ENCODE assay signal across 14 cellular contexts in the genomic region with DNA sequence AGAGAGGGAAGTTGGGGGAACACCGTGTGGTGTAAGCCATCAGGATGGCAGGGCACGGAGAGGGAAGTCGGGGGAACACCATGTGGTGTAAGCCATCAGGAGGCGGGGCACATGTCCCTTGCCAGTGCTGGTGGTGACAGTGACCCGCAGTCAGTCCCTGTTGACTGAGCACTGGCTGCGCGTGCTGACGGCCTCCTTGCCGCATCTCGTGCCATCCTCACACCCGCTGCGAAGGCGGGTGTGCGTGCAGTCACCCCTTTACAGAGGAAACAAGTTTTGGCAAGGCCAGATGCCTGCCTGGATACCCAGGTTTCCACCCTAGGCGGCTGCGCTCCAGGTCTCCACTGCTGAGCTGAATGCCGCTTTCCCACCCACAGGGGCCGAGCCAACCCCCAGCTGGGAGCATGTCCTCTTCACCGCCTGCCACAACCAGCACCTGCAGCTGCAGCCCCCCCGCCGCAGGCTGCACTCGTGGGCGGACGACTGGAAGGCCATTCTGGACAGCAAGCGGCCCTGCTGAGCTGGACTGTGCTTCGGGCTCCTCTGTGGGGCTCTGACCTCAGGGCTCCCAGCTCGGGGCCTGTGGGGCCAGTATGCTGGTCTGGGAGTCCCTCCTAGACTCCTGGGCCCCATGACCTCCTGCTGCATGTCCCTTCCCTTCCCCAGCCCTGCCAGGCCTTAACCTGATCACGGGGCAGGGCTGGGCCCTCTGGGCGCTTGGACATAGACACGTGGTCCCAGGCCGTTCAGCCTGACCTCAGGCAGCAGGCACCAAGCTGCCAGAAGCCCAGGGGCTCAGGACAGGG.
"Had no signal": no experiment of that assay in that cellular context is flagged by ENCODE, and none has a peak within 500 bp of the region (broad histone marks: within the 10 kb centered on the region; RNA-seq: fewer than 3 reads in every experiment).

No MANE protein-coding gene starts in this region.

- H3K9me3 ChIP-seq: breast epithelium, esophagus squamous epithelium, left lung, pancreas had no signal

- H3K4me1 ChIP-seq: breast epithelium, left lung, pancreas had no signal

- ATAC-seq: left lung; pancreas; stimulated activated effector memory CD8-positive, alpha-beta T cell treated with anti-CD3 and anti-CD28 coated beads, Interleukin-12 subunit alpha, Interleukin-12 subunit beta, amount 100 ng/mL, for 72 hours; T-helper 17 cell; WTC11 had no signal

- H3K27me3 ChIP-seq: breast epithelium, pancreas had no signal

- H3K36me3 ChIP-seq: breast epithelium, esophagus squamous epithelium, left lung, pancreas had no signal

- H3K27ac ChIP-seq: breast epithelium, esophagus squamous epithelium, left lung, pancreas had no signal

- DNase-seq: activated CD4-positive, alpha-beta T cell treated with anti-CD3 and anti-CD28 coated beads, Interleukin-2, amount 10 ng/mL, durations not matched to agents 24 days and 14 days; activated CD8-positive, alpha-beta memory T cell treated with anti-CD3 and anti-CD28 coated beads for 24 hours; anterior cingulate cortex; esophagus squamous epithelium; foreskin fibroblast; substantia nigra; T-helper 17 cell had no signal

- H3K4me2 ChIP-seq: smooth muscle cell had no signal

- FAIRE-seq: islet of Langerhans, pancreas had no signal

- H3K4me3 ChIP-seq: breast epithelium, esophagus squamous epithelium, left lung, pancreas, smooth muscle cell had no signal
